In the genomic region with DNA sequence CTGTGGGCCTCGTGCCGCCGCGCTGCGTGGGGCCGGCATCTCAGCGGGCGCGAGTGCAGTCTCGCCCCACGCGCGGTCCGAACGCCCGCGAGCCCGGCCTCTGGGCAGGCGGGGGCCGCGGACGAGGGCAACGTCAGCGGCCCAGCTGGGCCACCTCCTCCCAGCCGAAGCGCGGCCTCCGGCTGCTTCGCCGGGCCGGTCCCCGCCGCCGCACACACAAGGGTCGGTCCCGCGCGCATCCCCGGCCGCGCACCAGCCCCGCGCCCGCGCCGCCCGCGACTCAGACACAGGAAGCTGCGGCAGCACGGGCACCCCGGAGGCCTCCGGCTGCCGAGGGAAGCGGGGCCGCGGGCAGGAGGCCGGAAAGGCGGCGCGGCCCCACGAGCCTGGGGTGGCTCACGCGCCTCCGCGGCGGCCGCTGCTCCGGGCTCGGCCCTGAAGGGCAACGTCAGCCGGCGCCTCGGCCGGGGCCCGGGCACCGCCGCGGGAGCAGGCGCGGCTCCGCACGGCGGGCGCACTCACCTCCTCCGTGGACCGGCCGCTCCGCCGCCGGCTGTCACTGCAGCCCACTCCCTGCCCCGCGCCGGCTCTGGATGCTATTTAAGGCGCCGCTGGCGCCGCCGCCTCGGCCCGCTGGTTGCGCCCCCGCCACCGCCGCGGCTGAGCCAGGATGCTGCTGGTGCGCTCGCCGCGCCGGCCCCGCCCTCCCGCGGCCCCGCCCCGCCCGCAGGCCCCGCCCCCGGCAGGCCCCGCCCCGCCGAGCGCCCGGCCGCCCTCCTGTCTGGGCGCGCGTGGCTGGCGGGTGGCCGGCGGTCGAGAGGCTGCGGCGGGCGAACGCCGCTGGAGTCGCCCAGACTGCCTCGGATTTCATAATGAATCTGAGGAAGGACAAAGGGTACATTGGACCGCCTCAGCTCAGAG, we compare ENCODE assay signal across 8 cellular contexts. TPM values are rescaled to one million over a fixed set of nuclear protein-coding genes. Genes with fewer than 3 reads are reported as not detected.
DNase-seq lines count a peak whose midpoint lies in the region; ATAC-seq and TF ChIP-seq lines count a peak whose summit lies in the region.

TSS of gene ACSL1 (minus strand) at position 575 of the 921 bp plus-strand sequence. CDS start 22,454 bp downstream, outside the sequence.

- no peak for TF ChIP-seq EP300 in gastroesophageal sphincter (IDR thresholded peaks at IDR 0.05)

- DNase-seq in D341Med (ENCODE audit: low spot score) (peak; percentile 99), GM20000 (ENCODE audit: low spot score) (peak; percentile 98), HT-29 (ENCODE audit: low spot score) (no peak), SIG-M5 treated with dmso at 0.1 percent for 504 hours (lab: John Stamatoyannopoulos, UW; ENCODE audit: unreplicated experiment) (peak; percentile 55), activated gamma-delta T cell treated with Interleukin-2 at 50 U/mL for 16 hours (peak; percentile 73), superior temporal gyrus (ENCODE audit: extremely low spot score) (peak; percentile 73)

- H3K27me3 ChIP-seq in gastroesophageal sphincter (no peaks in the 10 kb centered on the region), neutrophil (no peaks in the 10 kb centered on the region)

- H3K27ac ChIP-seq in gastroesophageal sphincter (peak within 1 kb of the TSS; percentile 45 to 93 (median 88)), neutrophil (peak within 1 kb of the TSS; percentile 96)

- H3K9me3 ChIP-seq in gastroesophageal sphincter (no peaks in the 10 kb centered on the region), neutrophil (no peaks in the 10 kb centered on the region)

- ATAC-seq in gastroesophageal sphincter, result peak; percentile 93

- H3K4me3 ChIP-seq in gastroesophageal sphincter (peak within 1 kb of the TSS; percentile 66 to 88), neutrophil (ENCODE audit: low read depth in 1 of 2, low read length in 1 of 2) (peak within 1 kb of the TSS; percentile 78 to 97)

- TF ChIP-seq POLR2A in gastroesophageal sphincter (IDR thresholded peaks at IDR 0.05), result peak; percentile 68 to 93

- H3K36me3 ChIP-seq in gastroesophageal sphincter (no peaks in the 10 kb centered on the region), neutrophil (peaks cover 25% of the 10 kb centered on the region)

- peaks cover 0 to 31% (median 9%) of the 10 kb centered on the region in 3 donors for H3K4me1 ChIP-seq in gastroesophageal sphincter
- peaks cover 45 to 48% of the 10 kb centered on the region in 2 experiments for H3K4me1 ChIP-seq in neutrophil (ENCODE audit: control insufficient read depth in 1 of 2, insufficient read depth in 1 of 2, low read depth in 1 of 2, low read length in 1 of 2)

- 0% methylated on average over 1 of the region's 139 CpGs; no CpG with 5 or more reads in 1 of the 2 donors for WGBS in gastroesophageal sphincter (ENCODE audit: low coverage in 1 of 2), 2 donors

- TF ChIP-seq CTCF in GM20000 (IDR thresholded peaks at IDR 0.05; ENCODE audit: extremely low read depth, missing control alignments) (no peak), gastroesophageal sphincter (IDR thresholded peaks at IDR 0.05) (peak in 2 of 4 experiments; percentile 23 to 34), neutrophil (IDR thresholded peaks at IDR 0.05) (peak; percentile 27)

RNA-seq across cellular contexts. Expression of gene ACSL1, which starts in this region (rescaled TPM):
- total RNA-seq in HT-29 (2014; rRNA removed; shearing (Covaris generic)), result 29.9 and 36.6 TPM in 2 replicates
- total RNA-seq in gastroesophageal sphincter, result 10 to 100 TPM; 48.5 to 98.8 (median 55.3) TPM
